In genomic region chr5:74334034-74334433, GRCh38 we compare ENCODE assay signal across 17 cellular contexts.
DNase-seq lines count a peak whose midpoint lies in the region; ATAC-seq, FAIRE-seq and TF ChIP-seq lines count a peak whose summit lies in the region.
"Had no signal": no experiment of that assay in that cellular context is flagged by ENCODE, and none has a peak within 500 bp of the region (broad histone marks: within the 10 kb centered on the region; RNA-seq: fewer than 3 reads in every experiment).

No MANE protein-coding gene starts in this region.

- 34% methylated on average over 2 of the region's 2 CpGs for WGBS in right lobe of liver (ENCODE audit: insufficient coverage, low coverage, low lambda C conversion rate, missing lambda C conversion rate)
- WGBS in HepG2 (ENCODE audit: low lambda C conversion rate) = 13% methylated on average over 2 of the region's 2 CpGs
- no CpG with 5 or more reads among the region's 2 CpGs for WGBS in mesendoderm (ENCODE audit: extremely low coverage, insufficient coverage, low lambda C conversion rate)
- WGBS in suprapubic skin = 38% methylated on average over 2 of the region's 2 CpGs

- no TSS peak for BruUV-seq in HepG2 (replicated peaks; lab: Mats Ljungman, UMichigan)

- peak overlapping the region; percentile 43 for H3K27ac Mint-ChIP-seq in endothelial cell (ENCODE audit: unreplicated experiment)

- no peak overlapping the region for H3K56ac ChIP-seq in mesendoderm (ENCODE audit: low read length)

- H2BK15ac ChIP-seq in mesendoderm (replicated peaks; ENCODE audit: low read depth) = no peak overlapping the region

- H3K9ac ChIP-seq in HepG2 (ENCODE audit: insufficient read depth, low read depth, low read length) = no peak overlapping the region
- no peak overlapping the region for H3K9ac ChIP-seq in mesendoderm (ENCODE audit: low read length)
- H3K9ac ChIP-seq: BLaER1 had no signal

- no peak for FAIRE-seq in HepG2 (lab: Jason Lieb, UNC)
- FAIRE-seq: GM12878, GM18507 had no signal

- no peak overlapping the region for H3K4me3 Mint-ChIP-seq in endothelial cell (ENCODE audit: unreplicated experiment)
- H3K4me3 Mint-ChIP-seq: H9 had no signal

- TF ChIP-seq EP300 in HepG2 (IDR thresholded peaks at IDR 0.05; ENCODE audit: low read depth in 2 of 2, low read length in 2 of 2) = no peak
- no peak for TF ChIP-seq EP300 in HepG2 (CRISPR knock-in tag; IDR thresholded peaks at IDR 0.05; ENCODE audit: borderline replicate concordance)
- TF ChIP-seq EP300 in suprapubic skin (IDR thresholded peaks at IDR 0.05) = no peak

- peaks cover 4% of the 10 kb centered on the region for H3K27me3 Mint-ChIP-seq in endothelial cell (ENCODE audit: unreplicated experiment)

- H2AK5ac ChIP-seq in mesendoderm (ENCODE audit: low read length) = no peak overlapping the region

- no peak overlapping the region for H3K18ac ChIP-seq in mesendoderm (ENCODE audit: low read length)

- no peak for TF ChIP-seq RAD21 in HepG2 (CRISPR knock-in tag; IDR thresholded peaks at IDR 0.05)

- in situ Hi-C loops in HepG2 (cut with HindIII; ENCODE audit: extremely low pct_ligation_motif_present, low pct_unique_long_range_greater_than_20kb) = no loop called here

- intact Hi-C loops in right lobe of liver (cut with DNase I) (no loop called here), HepG2 (cut with micrococcal nuclease; ENCODE audit: unreplicated experiment) (no loop called here)

- no peaks in the 10 kb centered on the region for H3K9me3 Mint-ChIP-seq in endothelial cell (ENCODE audit: unreplicated experiment)
- H3K9me3 Mint-ChIP-seq: H9 had no signal

- TF ChIP-seq CTCF in right lobe of liver (IDR thresholded peaks at IDR 0.05) (no peak), HepG2 (CRISPR knock-in tag; IDR thresholded peaks at IDR 0.05) (no peak), endothelial cell (IDR thresholded peaks at IDR 0.05; ENCODE audit: unreplicated experiment) (no peak), suprapubic skin (IDR thresholded peaks at IDR 0.05) (no peak)

- no peaks in the 10 kb centered on the region for H3K36me3 Mint-ChIP-seq in endothelial cell (ENCODE audit: low read depth, unreplicated experiment)

- H2BK120ac ChIP-seq in mesendoderm (ENCODE audit: low read depth, low read length) = no peak overlapping the region

- H2BK5ac ChIP-seq in mesendoderm (ENCODE audit: low read length) = no peak overlapping the region

- H3K4me3 ChIP-seq in right lobe of liver (no peak overlapping the region), HepG2 (replicated peaks in 1 of 3; ENCODE audit: insufficient read depth in 1 of 3, low read depth in 2 of 3, low read length in 3 of 3) (no peak overlapping the region), mesendoderm (ENCODE audit: low read length) (no peak overlapping the region), suprapubic skin (no peak overlapping the region)
- H3K4me3 ChIP-seq: BLaER1, GM12878 had no signal

- H3K27ac ChIP-seq in right lobe of liver (no peak overlapping the region), HepG2 (ENCODE audit: extremely low read length, insufficient read depth, low read length) (no peak overlapping the region), mesendoderm (ENCODE audit: low read depth, low read length) (no peak overlapping the region), suprapubic skin (no peak overlapping the region)
- H3K27ac ChIP-seq: BLaER1 had no signal

- no peak overlapping the region for H4K8ac ChIP-seq in mesendoderm (ENCODE audit: low read depth, low read length)

- H3K36me3 ChIP-seq in right lobe of liver (no peaks in the 10 kb centered on the region), HepG2 (replicated peaks in 1 of 2; ENCODE audit: control insufficient read depth in 1 of 2, insufficient read depth in 2 of 2, low read length in 2 of 2) (no peaks in the 10 kb centered on the region), mesendoderm (ENCODE audit: control insufficient read depth, insufficient read depth, low read length) (no peaks in the 10 kb centered on the region), suprapubic skin (no peaks in the 10 kb centered on the region)
- H3K36me3 ChIP-seq: BLaER1 had no signal

- H3K4me2 ChIP-seq in HepG2 (ENCODE audit: low read depth, low read length) (no peak overlapping the region), mesendoderm (ENCODE audit: low read length) (no peak overlapping the region)
- H3K4me2 ChIP-seq: BLaER1 had no signal

- ATAC-seq in right lobe of liver (peak; percentile 24 to 80 (median 56)), HepG2 (no peak), HG03108 (IDR thresholded peaks at IDR 0.05; ENCODE audit: unreplicated experiment) (no peak), GM21528 (IDR thresholded peaks at IDR 0.05; ENCODE audit: low FRiP score, unreplicated experiment) (no peak)
- ATAC-seq: GM12878 had no signal

- H4K5ac ChIP-seq in mesendoderm (ENCODE audit: low read length) = no peak overlapping the region

- TF ChIP-seq POLR2A in right lobe of liver (IDR thresholded peaks at IDR 0.05) (no peak), HepG2 (IDR thresholded peaks at IDR 0.05; ENCODE audit: insufficient read depth in 1 of 2, low read depth in 2 of 2, low read length in 2 of 2) (no peak), suprapubic skin (IDR thresholded peaks at IDR 0.05) (no peak)

- H4K20me1 ChIP-seq in HepG2 (ENCODE audit: insufficient read depth, low read length) = no peaks in the 10 kb centered on the region
- H4K20me1 ChIP-seq: BLaER1 had no signal

- H3K27me3 ChIP-seq in right lobe of liver (no peaks in the 10 kb centered on the region), HepG2 (ENCODE audit: control insufficient read depth in 1 of 2, insufficient read depth in 2 of 2, low read length in 2 of 2) (peaks cover 0 to 7% of the 10 kb centered on the region in 2 experiments; a peak in 2 of 5 replicates), mesendoderm (ENCODE audit: insufficient read depth, low read length, poor library complexity) (no peaks in the 10 kb centered on the region), suprapubic skin (no peaks in the 10 kb centered on the region)
- H3K27me3 ChIP-seq: BLaER1 had no signal

- H3K4me1 ChIP-seq in right lobe of liver (no peaks in the 10 kb centered on the region), HepG2 (ENCODE audit: insufficient read depth, low read length) (no peaks in the 10 kb centered on the region), mesendoderm (ENCODE audit: control insufficient read depth, low read depth, low read length) (peaks cover 9% of the 10 kb centered on the region), suprapubic skin (no peaks in the 10 kb centered on the region)
- H3K4me1 ChIP-seq: BLaER1 had no signal

- CTCF ChIA-PET in HepG2 (lab: Yijun Ruan, JAX; ENCODE audit: low intra/inter-chr PET ratio, low total read pairs) = no interaction called here

- no peaks in the 10 kb centered on the region for H3K79me1 ChIP-seq in mesendoderm (ENCODE audit: low read length)

- H3K79me2 ChIP-seq in HepG2 (ENCODE audit: insufficient read depth, low read length) (no peaks in the 10 kb centered on the region), mesendoderm (ENCODE audit: control insufficient read depth, insufficient read depth, low read length) (no peaks in the 10 kb centered on the region)

- no peak overlapping the region for H3K4ac ChIP-seq in mesendoderm (ENCODE audit: low read depth, low read length)

- no peak overlapping the region for H3K23ac ChIP-seq in mesendoderm (ENCODE audit: low read length)

- DNase-seq in right lobe of liver (no peak), HepG2 (ENCODE audit: low spot score) (no peak), endothelial cell (ENCODE audit: low spot score) (no peak), mesendoderm (peak; percentile 80), suprapubic skin (ENCODE audit: low spot score in 2 of 2) (no peak), NCI-H2029 treated with DMSO at 0.1 percent for 48 hours (lab: John Stamatoyannopoulos, UW) (no peak)
- DNase-seq: 8988T, AML-193, Calu3, DMS 273 treated with DMSO at 0.1 percent for 48 hours, GOT3, H9 had no signal

- no peak overlapping the region for H2AFZ ChIP-seq in HepG2 (ENCODE audit: low read length)

- POLR2A ChIA-PET in HepG2 (lab: Yijun Ruan, JAX) = no interaction called here

- peaks cover 40% of the 10 kb centered on the region for H3K4me1 Mint-ChIP-seq in endothelial cell (ENCODE audit: unreplicated experiment)

- no peaks in the 10 kb centered on the region for H3K9me3 ChIP-seq in right lobe of liver
- H3K9me3 ChIP-seq in HepG2 (ENCODE audit: low read length) = no peaks in the 10 kb centered on the region
- H3K9me3 ChIP-seq in suprapubic skin = no peaks in the 10 kb centered on the region

TF ChIP-seq in HepG2, 621 proteins besides CTCF, POLR2A, EP300 and RAD21 (continues in another document):
- TF ChIP-seq ZSCAN20 (CRISPR knock-in tag; IDR thresholded peaks at IDR 0.05; ENCODE audit: borderline replicate concordance) = no peak
- TF ChIP-seq EED (CRISPR knock-in tag; IDR thresholded peaks at IDR 0.05) = no peak
- no peak for TF ChIP-seq NFIC (IDR thresholded peaks at IDR 0.05; ENCODE audit: low read length)
- TF ChIP-seq RXRA (CRISPR knock-in tag; IDR thresholded peaks at IDR 0.05) = no peak
- no peak for TF ChIP-seq ZNF281 (CRISPR knock-in tag; IDR thresholded peaks at IDR 0.05; ENCODE audit: borderline replicate concordance)
- TF ChIP-seq REXO4 (CRISPR knock-in tag; IDR thresholded peaks at IDR 0.05; ENCODE audit: borderline replicate concordance) = no peak
- no peak for TF ChIP-seq ZNF577 (CRISPR knock-in tag; IDR thresholded peaks at IDR 0.05; ENCODE audit: borderline replicate concordance, low read depth)
- TF ChIP-seq SP4 (CRISPR knock-in tag; IDR thresholded peaks at IDR 0.05) = no peak
- no peak for TF ChIP-seq KAT2B (IDR thresholded peaks at IDR 0.05; ENCODE audit: borderline replicate concordance, low read depth, low read length)
- no peak for TF ChIP-seq FIP1L1 (IDR thresholded peaks at IDR 0.05; ENCODE audit: borderline replicate concordance, insufficient read depth, low read depth, low read length)

Comparison
In these comparisons a context has a peak if more than half of its experiments do, and no peak if none do; other contexts are left out.
1. ATAC-seq: peak in right lobe of liver (4 of 4); none in HepG2 (single experiment), HG03108 (single experiment) and GM21528 (single experiment).